8 cellular contexts compared by ENCODE assay signal in genomic region chr4:49120037-49120779, GRCh38.
DNase-seq lines count a peak whose midpoint lies in the region; ATAC-seq and TF ChIP-seq lines count a peak whose summit lies in the region.
"Not testable (repeated sequence)": the region's sequence is repeated elsewhere in the genome, so short reads cannot be mapped to it uniquely, and the experiment has no call there.

No MANE protein-coding gene starts in this region.

- peaks cover 47% of the 10 kb centered on the region for H3K27me3 Mint-ChIP-seq in GM23338 (ENCODE audit: insufficient read depth, low read depth, poor library complexity)
- not testable (repeated sequence) for H3K27me3 Mint-ChIP-seq in activated naive CD8-positive, alpha-beta T cell treated with anti-CD3 and anti-CD28 coated beads, Interleukin-2, amount 50 U/mL, for 24 hours; memory B cell; stimulated activated memory B cell treated with anti-CD40 and anti-IgM and Interleukin-4, amounts not matched to agents 10 μg/mL and 1 μg/mL and 100 μg/mL, for 72 hours

- not testable (repeated sequence) for H3K27ac ChIP-seq in GM23338 (ENCODE audit: low read depth); HUES64 (ENCODE audit: low read depth, low read length); iPS-18a (ENCODE audit: low read length)

- not testable (repeated sequence) for H3K27me3 ChIP-seq in BE2C; GM23338 (ENCODE audit: insufficient read depth); HUES64 (ENCODE audit: insufficient read depth, low read length); iPS-18a (ENCODE audit: control insufficient read depth, insufficient read depth, low read length)

- not testable (repeated sequence) for H3K4me3 Mint-ChIP-seq in GM23338; activated naive CD8-positive, alpha-beta T cell treated with anti-CD3 and anti-CD28 coated beads, Interleukin-2, amount 50 U/mL, for 24 hours; memory B cell; stimulated activated memory B cell treated with anti-CD40 and anti-IgM and Interleukin-4, amounts not matched to agents 10 μg/mL and 1 μg/mL and 100 μg/mL, for 72 hours

- not testable (repeated sequence) for H3K4me3 ChIP-seq in BE2C (ENCODE audit: low read depth, low read length)
- H3K4me3 ChIP-seq in GM23338 (peak overlapping the region; percentile 8; the same call in 1 of the 2 replicates), HUES64 (ENCODE audit: low read length) (peak overlapping the region; percentile 7; the same call in 1 of the 2 replicates), iPS-18a (ENCODE audit: low read length) (peak overlapping the region; percentile 8)

- not testable (repeated sequence) for DNase-seq in BE2C; GM23338 (ENCODE audit: low spot score); activated naive CD8-positive, alpha-beta T cell treated with anti-CD3 and anti-CD28 coated beads, Interleukin-2, amount 50 U/mL, for 24 hours
- DNase-seq in fibroblast of gingiva (ENCODE audit: low read depth) (peak; percentile 42), memory B cell (ENCODE audit: low spot score in 2 of 2) (peak in 1 of 2 donors; percentile 35)

- H3K36me3 Mint-ChIP-seq in GM23338 (ENCODE audit: low read depth) (peaks cover 59% of the 10 kb centered on the region), memory B cell (peaks cover 29% of the 10 kb centered on the region)
- H3K36me3 Mint-ChIP-seq in activated naive CD8-positive, alpha-beta T cell treated with anti-CD3 and anti-CD28 coated beads, Interleukin-2, amount 50 U/mL, for 24 hours (ENCODE audit: low read depth) = peaks cover 44% of the 10 kb centered on the region
- H3K36me3 Mint-ChIP-seq in stimulated activated memory B cell treated with anti-CD40 and anti-IgM and Interleukin-4, amounts not matched to agents 10 μg/mL and 1 μg/mL and 100 μg/mL, for 72 hours = peaks cover 26% of the 10 kb centered on the region

- peaks cover 67% of the 10 kb centered on the region for H3K9me3 Mint-ChIP-seq in GM23338
- peaks cover 51% of the 10 kb centered on the region for H3K9me3 Mint-ChIP-seq in activated naive CD8-positive, alpha-beta T cell treated with anti-CD3 and anti-CD28 coated beads, Interleukin-2, amount 50 U/mL, for 24 hours
- H3K9me3 Mint-ChIP-seq in memory B cell = peaks cover 40% of the 10 kb centered on the region
- peaks cover 55% of the 10 kb centered on the region for H3K9me3 Mint-ChIP-seq in stimulated activated memory B cell treated with anti-CD40 and anti-IgM and Interleukin-4, amounts not matched to agents 10 μg/mL and 1 μg/mL and 100 μg/mL, for 72 hours

- not testable (repeated sequence) for H3K9me3 ChIP-seq in BE2C
- H3K9me3 ChIP-seq in HUES64 (ENCODE audit: insufficient read depth, low read depth, low read length) (peaks cover 57% of the 10 kb centered on the region), iPS-18a (ENCODE audit: control insufficient read depth, low read depth, low read length) (peaks cover 61% of the 10 kb centered on the region)

- not testable (repeated sequence) for H3K27ac Mint-ChIP-seq in GM23338; activated naive CD8-positive, alpha-beta T cell treated with anti-CD3 and anti-CD28 coated beads, Interleukin-2, amount 50 U/mL, for 24 hours; memory B cell; stimulated activated memory B cell treated with anti-CD40 and anti-IgM and Interleukin-4, amounts not matched to agents 10 μg/mL and 1 μg/mL and 100 μg/mL, for 72 hours

- peaks cover 18% of the 10 kb centered on the region for H3F3A ChIP-seq in GM23338 (replicated peaks; ENCODE audit: low read depth)

- H2AFZ ChIP-seq in GM23338 = not testable (repeated sequence)

- not testable (repeated sequence) for H3K4me1 Mint-ChIP-seq in GM23338; activated naive CD8-positive, alpha-beta T cell treated with anti-CD3 and anti-CD28 coated beads, Interleukin-2, amount 50 U/mL, for 24 hours; stimulated activated memory B cell treated with anti-CD40 and anti-IgM and Interleukin-4, amounts not matched to agents 10 μg/mL and 1 μg/mL and 100 μg/mL, for 72 hours
- peaks cover 17% of the 10 kb centered on the region for H3K4me1 Mint-ChIP-seq in memory B cell

- 64% methylated on average over 15 of the region's 15 CpGs for WGBS in HUES64

- ATAC-seq in GM23338 = not testable (repeated sequence)
- peak; percentile 25 for ATAC-seq in activated naive CD8-positive, alpha-beta T cell treated with anti-CD3 and anti-CD28 coated beads, Interleukin-2, amount 50 U/mL, for 24 hours
- peak; percentile 17 for ATAC-seq in memory B cell (ENCODE audit: low read depth)
- ATAC-seq in stimulated activated memory B cell treated with anti-CD40 and anti-IgM and Interleukin-4, amounts not matched to agents 10 μg/mL and 1 μg/mL and 100 μg/mL, for 72 hours = peak; percentile 9

- H3K36me3 ChIP-seq in BE2C; GM23338 (ENCODE audit: insufficient read depth); HUES64 (ENCODE audit: insufficient read depth, low read length); iPS-18a (ENCODE audit: control insufficient read depth, low read depth, low read length): not testable (repeated sequence)

- not testable (repeated sequence) for H3K9ac ChIP-seq in HUES64 (ENCODE audit: low read depth, low read length); iPS-18a (ENCODE audit: low read length)

- H3K4me2 ChIP-seq in GM23338 = not testable (repeated sequence)

- H3K9me2 ChIP-seq in GM23338 (ENCODE audit: insufficient read depth) = not testable (repeated sequence)

- TF ChIP-seq CTCF in BE2C (IDR thresholded peaks at IDR 0.05; ENCODE audit: low read depth, low read length) = 0 out of 2 replicates have a peak, but pooled peaks have one; percentile 3
- TF ChIP-seq CTCF in GM23338 (conservative IDR thresholded peaks at IDR 0.05; ENCODE audit: low read depth in 2 of 2) = not testable (repeated sequence)

- H3K4me1 ChIP-seq in BE2C; GM23338 (ENCODE audit: insufficient read depth); HUES64 (ENCODE audit: insufficient read depth, low read length); iPS-18a (ENCODE audit: control insufficient read depth, low read depth, low read length): not testable (repeated sequence)

- H3K79me2 ChIP-seq in GM23338 (replicated peaks; ENCODE audit: insufficient read depth) = not testable (repeated sequence)

- not testable (repeated sequence) for H4K20me1 ChIP-seq in GM23338 (replicated peaks; ENCODE audit: insufficient read depth)
